1 cellular context compared by ENCODE assay signal in the genomic region with DNA sequence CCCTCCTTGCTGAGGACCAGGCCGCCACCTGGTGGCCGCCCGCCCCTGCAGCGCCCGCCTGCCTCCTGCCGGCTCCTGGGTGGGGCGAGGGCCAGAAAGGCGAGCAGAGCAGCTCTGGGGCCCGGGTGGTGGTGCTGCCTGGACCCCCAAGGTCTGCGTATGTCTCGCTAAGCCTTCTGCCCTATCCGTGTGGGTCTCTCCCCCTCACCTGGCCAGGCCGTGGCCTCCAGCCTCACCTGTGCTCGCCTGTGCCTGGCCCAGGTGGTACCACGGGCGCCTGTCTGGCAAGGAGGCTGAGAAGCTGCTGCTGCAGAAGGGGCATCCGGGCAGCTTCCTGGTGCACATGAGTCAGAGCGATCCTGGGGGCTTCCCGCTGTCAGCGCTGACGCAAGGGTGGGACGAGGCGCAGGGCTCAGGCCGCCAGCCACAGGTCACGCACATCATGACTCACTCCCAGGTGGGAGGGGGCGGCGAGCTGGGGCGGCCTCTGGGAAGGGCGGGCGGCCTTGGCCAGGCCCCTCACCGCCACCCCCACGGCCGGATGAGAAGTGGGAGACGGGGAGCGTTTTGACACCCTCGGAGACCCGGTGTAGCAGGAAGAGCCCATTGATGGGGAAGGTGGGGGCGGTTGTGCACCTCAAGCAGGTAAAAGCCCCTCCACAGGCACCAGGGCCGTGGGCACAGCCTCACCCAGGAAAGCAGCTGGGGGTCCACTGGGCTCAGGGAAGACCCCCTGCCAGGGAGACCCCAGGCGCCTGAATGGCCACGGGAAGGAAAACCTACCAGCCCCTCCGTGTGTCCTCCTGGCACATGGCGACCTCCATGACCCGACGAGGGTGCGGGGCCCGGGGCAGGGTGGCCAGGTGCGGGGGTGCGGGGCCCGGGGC.
TF ChIP-seq lines count a peak whose summit lies in the region.

No MANE protein-coding gene starts in this region.

TF ChIP-seq in K562, 482 proteins besides CTCF, POLR2A, EP300 and RAD21 (continued from another document and continues in another):
- no peak for TF ChIP-seq TSHZ1 (CRISPR knock-in tag; IDR thresholded peaks at IDR 0.05)
- TF ChIP-seq HNRNPUL1 (IDR thresholded peaks at IDR 0.05; ENCODE audit: low read length) = no peak
- peak; percentile 29; the same call in 1 of the 2 replicates for TF ChIP-seq LEF1 (IDR thresholded peaks at IDR 0.05)
- TF ChIP-seq, protein P1, sequence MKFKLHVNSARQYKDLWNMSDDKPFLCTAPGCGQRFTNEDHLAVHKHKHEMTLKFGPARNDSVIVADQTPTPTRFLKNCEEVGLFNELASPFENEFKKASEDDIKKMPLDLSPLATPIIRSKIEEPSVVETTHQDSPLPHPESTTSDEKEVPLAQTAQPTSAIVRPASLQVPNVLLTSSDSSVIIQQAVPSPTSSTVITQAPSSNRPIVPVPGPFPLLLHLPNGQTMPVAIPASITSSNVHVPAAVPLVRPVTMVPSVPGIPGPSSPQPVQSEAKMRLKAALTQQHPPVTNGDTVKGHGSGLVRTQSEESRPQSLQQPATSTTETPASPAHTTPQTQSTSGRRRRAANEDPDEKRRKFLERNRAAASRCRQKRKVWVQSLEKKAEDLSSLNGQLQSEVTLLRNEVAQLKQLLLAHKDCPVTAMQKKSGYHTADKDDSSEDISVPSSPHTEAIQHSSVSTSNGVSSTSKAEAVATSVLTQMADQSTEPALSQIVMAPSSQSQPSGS (CRISPR knock-in tag; IDR thresholded peaks at IDR 0.05) = no peak
- TF ChIP-seq MAZ (CRISPR knock-in tag; conservative IDR thresholded peaks at IDR 0.05 in 1 of 2, IDR thresholded peaks at IDR 0.05 in 1 of 2) = peak; percentile 95 to 96
- no peak for TF ChIP-seq NFXL1 (CRISPR knock-in tag; IDR thresholded peaks at IDR 0.05)
- TF ChIP-seq MTA3 (IDR thresholded peaks at IDR 0.05; ENCODE audit: borderline replicate concordance) = peak; percentile 95
- peak; percentile 27 for TF ChIP-seq TAF1 (IDR thresholded peaks at IDR 0.05; ENCODE audit: control insufficient read depth, extremely low read depth, insufficient read depth, low read length, severe bottlenecking)
- TF ChIP-seq PURB (CRISPR knock-in tag; IDR thresholded peaks at IDR 0.05; ENCODE audit: low read depth) = no peak
- peak; percentile 81 for TF ChIP-seq ETV5 (CRISPR knock-in tag; IDR thresholded peaks at IDR 0.05; ENCODE audit: low read depth)
- no peak for TF ChIP-seq FOXJ2 (tag; IDR thresholded peaks at IDR 0.05)
- TF ChIP-seq, protein P2, sequence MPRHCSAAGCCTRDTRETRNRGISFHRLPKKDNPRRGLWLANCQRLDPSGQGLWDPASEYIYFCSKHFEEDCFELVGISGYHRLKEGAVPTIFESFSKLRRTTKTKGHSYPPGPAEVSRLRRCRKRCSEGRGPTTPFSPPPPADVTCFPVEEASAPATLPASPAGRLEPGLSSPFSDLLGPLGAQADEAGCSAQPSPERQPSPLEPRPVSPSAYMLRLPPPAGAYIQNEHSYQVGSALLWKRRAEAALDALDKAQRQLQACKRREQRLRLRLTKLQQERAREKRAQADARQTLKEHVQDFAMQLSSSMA (CRISPR knock-in tag; IDR thresholded peaks at IDR 0.05) = no peak
- TF ChIP-seq YY1 (IDR thresholded peaks at IDR 0.05; ENCODE audit: borderline replicate concordance in 1 of 3, control insufficient read depth in 1 of 3, extremely low read depth in 1 of 3, insufficient read depth in 3 of 3, insufficient read length in 1 of 3, insufficient replicate concordance in 2 of 3, low read depth in 1 of 3, low read length in 2 of 3) = peak in 2 of 3 experiments; percentile 31 to 57
- no peak for TF ChIP-seq BCLAF1 (IDR thresholded peaks at IDR 0.05; ENCODE audit: borderline replicate concordance in 1 of 2, control insufficient read depth in 1 of 2, low read depth in 2 of 2, low read length in 1 of 2)
- TF ChIP-seq, protein P3, sequence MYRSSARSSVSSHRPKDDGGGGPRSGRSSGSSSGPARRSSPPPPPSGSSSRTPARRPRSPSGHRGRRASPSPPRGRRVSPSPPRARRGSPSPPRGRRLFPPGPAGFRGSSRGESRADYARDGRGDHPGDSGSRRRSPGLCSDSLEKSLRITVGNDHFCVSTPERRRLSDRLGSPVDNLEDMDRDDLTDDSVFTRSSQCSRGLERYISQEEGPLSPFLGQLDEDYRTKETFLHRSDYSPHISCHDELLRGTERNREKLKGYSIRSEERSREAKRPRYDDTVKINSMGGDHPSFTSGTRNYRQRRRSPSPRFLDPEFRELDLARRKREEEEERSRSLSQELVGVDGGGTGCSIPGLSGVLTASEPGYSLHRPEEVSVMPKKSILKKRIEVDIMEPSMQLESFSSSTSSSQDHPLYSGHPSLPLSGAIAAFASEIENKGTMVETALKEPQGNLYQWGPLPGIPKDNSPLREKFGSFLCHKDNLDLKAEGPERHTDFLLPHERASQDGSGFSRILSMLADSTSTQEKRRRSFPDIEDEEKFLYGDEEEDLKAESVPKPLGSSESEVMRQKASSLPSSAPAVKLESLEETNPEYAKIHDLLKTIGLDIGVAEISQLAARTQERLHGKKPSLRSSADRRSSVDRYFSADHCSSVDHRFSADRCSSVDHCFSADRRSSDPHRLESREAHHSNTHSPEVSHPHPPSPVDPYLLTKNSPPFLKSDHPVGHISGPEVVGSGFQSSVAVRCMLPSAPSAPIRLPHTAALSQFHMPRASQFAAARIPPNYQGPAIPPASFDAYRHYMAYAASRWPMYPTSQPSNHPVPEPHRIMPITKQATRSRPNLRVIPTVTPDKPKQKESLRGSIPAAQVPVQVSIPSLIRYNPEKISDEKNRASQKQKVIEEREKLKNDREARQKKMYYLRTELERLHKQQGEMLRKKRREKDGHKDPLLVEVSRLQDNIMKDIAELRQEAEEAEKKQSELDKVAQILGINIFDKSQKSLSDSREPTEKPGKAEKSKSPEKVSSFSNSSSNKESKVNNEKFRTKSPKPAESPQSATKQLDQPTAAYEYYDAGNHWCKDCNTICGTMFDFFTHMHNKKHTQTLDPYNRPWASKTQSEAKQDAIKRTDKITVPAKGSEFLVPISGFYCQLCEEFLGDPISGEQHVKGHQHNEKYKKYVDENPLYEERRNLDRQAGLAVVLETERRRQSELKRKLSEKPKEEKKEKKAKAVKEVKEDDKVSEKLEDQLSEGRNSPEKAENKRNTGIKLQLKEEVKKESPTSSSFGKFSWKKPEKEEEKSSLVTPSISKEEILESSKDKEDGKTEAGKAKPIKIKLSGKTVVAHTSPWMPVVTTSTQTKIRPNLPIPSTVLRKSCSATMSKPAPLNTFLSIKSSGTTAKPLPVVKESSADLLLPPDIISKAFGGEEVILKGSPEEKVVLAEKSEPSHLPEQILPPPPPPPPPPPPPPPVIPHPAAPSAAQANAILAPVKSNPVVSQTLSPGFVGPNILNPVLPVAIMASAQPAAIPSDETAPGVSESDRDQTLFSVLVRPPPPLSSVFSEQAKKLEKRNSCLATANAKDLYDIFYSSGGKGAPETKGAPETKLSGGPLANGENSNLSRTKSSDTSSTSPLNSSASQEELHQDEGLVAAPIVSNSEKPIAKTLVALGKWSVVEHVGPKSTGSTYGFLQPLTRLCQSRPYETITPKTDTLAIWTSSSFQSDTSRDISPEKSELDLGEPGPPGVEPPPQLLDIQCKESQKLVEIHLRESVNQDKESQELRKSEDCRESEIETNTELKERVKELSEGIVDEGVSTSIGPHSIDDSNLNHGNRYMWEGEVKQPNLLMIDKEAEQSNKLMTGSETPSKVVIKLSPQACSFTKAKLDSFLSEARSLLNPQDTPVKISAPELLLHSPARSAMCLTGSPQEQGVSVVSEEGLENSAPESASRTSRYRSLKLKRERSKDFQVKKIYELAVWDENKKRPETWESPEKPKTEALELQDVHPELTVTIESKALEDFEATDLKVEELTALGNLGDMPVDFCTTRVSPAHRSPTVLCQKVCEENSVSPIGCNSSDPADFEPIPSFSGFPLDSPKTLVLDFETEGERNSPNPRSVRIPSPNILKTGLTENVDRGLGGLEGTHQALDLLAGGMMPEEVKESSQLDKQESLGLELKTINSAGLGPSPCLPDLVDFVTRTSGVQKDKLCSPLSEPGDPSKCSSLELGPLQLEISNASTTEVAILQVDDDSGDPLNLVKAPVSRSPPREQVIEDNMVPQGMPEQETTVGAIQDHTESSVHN (IDR thresholded peaks at IDR 0.05; ENCODE audit: borderline replicate concordance in 1 of 2, low read depth in 1 of 2) = peak in 1 of 2 experiments; percentile 76; a peak in 2 of 4 replicates
- no peak for TF ChIP-seq DNMT1 (IDR thresholded peaks at IDR 0.05)
- TF ChIP-seq CHD2 (IDR thresholded peaks at IDR 0.05; ENCODE audit: low read depth, low read length) = peak; percentile 3; the same call in 1 of the 2 replicates
- TF ChIP-seq MEIS2 (IDR thresholded peaks at IDR 0.05; ENCODE audit: partially characterized antibody) = peak; percentile 65
- no peak for TF ChIP-seq OTX1 (CRISPR knock-in tag; IDR thresholded peaks at IDR 0.05)
- TF ChIP-seq SAFB2 (IDR thresholded peaks at IDR 0.05; ENCODE audit: borderline replicate concordance, low read depth, low read length, severe bottlenecking) = no peak
- TF ChIP-seq ZNF830 (CRISPR knock-in tag; IDR thresholded peaks at IDR 0.05) = 0 out of 2 replicates have a peak, but pooled peaks have one; percentile 36
- TF ChIP-seq RERE (CRISPR knock-in tag; IDR thresholded peaks at IDR 0.05; ENCODE audit: borderline replicate concordance) = peak; percentile 67; the same call in 1 of the 2 replicates
- TF ChIP-seq ZNF23 (CRISPR knock-in tag; IDR thresholded peaks at IDR 0.05) = no peak
- peak; percentile 35; the same call in 1 of the 2 replicates for TF ChIP-seq NBN (IDR thresholded peaks at IDR 0.05; ENCODE audit: low read depth)
- peak; percentile 49; the same call in 1 of the 2 replicates for TF ChIP-seq FOXP1 (CRISPR knock-in tag; IDR thresholded peaks at IDR 0.05)
- TF ChIP-seq NONO (IDR thresholded peaks at IDR 0.05; ENCODE audit: low read depth in 2 of 2, low read length in 1 of 2) = 0 out of 4 replicates have a peak, but pooled peaks of 1 of the 2 experiments have one; percentile 0
